ENCODE assay signal across 22 cellular contexts in genomic region chr17:58215685-58216084, GRCh38. TPM values are rescaled to one million over a fixed set of nuclear protein-coding genes. Genes with fewer than 3 reads are reported as not detected.
A peak's percentile ranks its signal among the peaks of the same experiment; 100 is the strongest.
DNase-seq lines count a peak whose midpoint lies in the region; ATAC-seq and TF ChIP-seq lines count a peak whose summit lies in the region.
"Had no signal": no experiment of that assay in that cellular context is flagged by ENCODE, and none has a peak within 500 bp of the region (broad histone marks: within the 10 kb centered on the region; RNA-seq: fewer than 3 reads in every experiment).

No MANE protein-coding gene starts in this region.

- no peak overlapping the region for H2AFZ ChIP-seq in PC-3 (ENCODE audit: low read length)

- H3K9me3 ChIP-seq in PC-3 (ENCODE audit: low read length) (no peaks in the 10 kb centered on the region), endodermal cell (ENCODE audit: control insufficient read depth, low read length) (no peaks in the 10 kb centered on the region), ovary (no peaks in the 10 kb centered on the region)
- H3K9me3 ChIP-seq: mucosa of descending colon, neutrophil had no signal

- H3K27ac Mint-ChIP-seq in endodermal cell = no peak overlapping the region
- H3K27ac Mint-ChIP-seq: activated T-helper 1 cell treated with anti-CD3 and anti-CD28 coated beads, Interleukin-12 subunit alpha, Interleukin-12 subunit beta, Interleukin-2, Interleukin-4 antibody, amounts not matched to agents 30 ng/mL and 10 ng/mL and 1 ng/mL, durations not matched to agents 14 hours and 24 hours and 36 hours had no signal

- TF ChIP-seq EP300 in ovary (IDR thresholded peaks at IDR 0.05) = no peak

- H3K9me2 ChIP-seq in PC-3 (replicated peaks; ENCODE audit: low read length) = no peaks in the 10 kb centered on the region

- H3K4me1 Mint-ChIP-seq in endodermal cell = peaks cover 6% of the 10 kb centered on the region

- ATAC-seq in PC-3 (peak; percentile 45), left colon (no peak), GM19035 (IDR thresholded peaks at IDR 0.05; ENCODE audit: unreplicated experiment) (no peak)
- ATAC-seq: mucosa of descending colon, right cardiac atrium had no signal

- no peaks in the 10 kb centered on the region for H3K36me3 ChIP-seq in PC-3 (ENCODE audit: low read depth, low read length)
- H3K36me3 ChIP-seq in endodermal cell (ENCODE audit: control insufficient read depth, insufficient read depth, low read length) = peaks cover 48% of the 10 kb centered on the region
- H3K36me3 ChIP-seq in ovary = no peaks in the 10 kb centered on the region
- H3K36me3 ChIP-seq: neutrophil had no signal

- CTCF ChIA-PET in PC-3 (lab: Charles Lee) = interaction anchor here (0.6 to 1.5 kb wide), 2 partner anchors 16 to 36 kb away, joined by 3 to 5 read pairs; no protein-coding TSS in a partner anchor

- H3K4me2 ChIP-seq in PC-3 (ENCODE audit: low read length) = no peak overlapping the region

- H3K36me3 Mint-ChIP-seq in endodermal cell (ENCODE audit: low read depth) = peaks cover 36% of the 10 kb centered on the region

- peak; percentile 51 for TF ChIP-seq CTCF in PC-3 (conservative IDR thresholded peaks at IDR 0.05; ENCODE audit: low read depth, low read length)
- no peak for TF ChIP-seq CTCF in endodermal cell (conservative IDR thresholded peaks at IDR 0.05)
- no peak for TF ChIP-seq CTCF in ovary (IDR thresholded peaks at IDR 0.05)

- no peaks in the 10 kb centered on the region for H3K79me2 ChIP-seq in PC-3 (ENCODE audit: low read length)

- H3K4me1 ChIP-seq in PC-3 (ENCODE audit: insufficient read depth, low read length) = peaks cover 12% of the 10 kb centered on the region
- no peaks in the 10 kb centered on the region for H3K4me1 ChIP-seq in endodermal cell (ENCODE audit: control insufficient read depth, insufficient read depth, low read length)
- H3K4me1 ChIP-seq in ovary (ENCODE audit: insufficient read depth) = no peaks in the 10 kb centered on the region

- no peak for TF ChIP-seq POLR2A in ovary (IDR thresholded peaks at IDR 0.05)

- H3K27me3 ChIP-seq in PC-3 (ENCODE audit: low read length) = no peaks in the 10 kb centered on the region
- no peaks in the 10 kb centered on the region for H3K27me3 ChIP-seq in endodermal cell (ENCODE audit: control insufficient read depth, insufficient read depth, low read length, poor library complexity, severe bottlenecking)
- no peaks in the 10 kb centered on the region for H3K27me3 ChIP-seq in ovary
- H3K27me3 ChIP-seq: neutrophil had no signal

- POLR2A ChIA-PET in PC-3 (lab: Charles Lee; ENCODE audit: unreplicated experiment) = no interaction called here

- DNase-seq in DMS53 (lab: John Stamatoyannopoulos, UW) (peak; percentile 31), DMS53 treated with DMSO at 0.1 percent for 48 hours (lab: John Stamatoyannopoulos, UW; ENCODE audit: unreplicated experiment) (no peak), KBM-7 (peak; percentile 37), PC-3 (peak; percentile 47), endodermal cell (peak; percentile 67), ovary (no peak), left colon (no peak)
- DNase-seq: 8988T; activated CD4-positive, alpha-beta memory T cell treated with anti-CD3 and anti-CD28 coated beads for 36 hours; effector CD4-positive, alpha-beta T cell; mucosa of descending colon; NCI-H1092; NCI-H2171; right cardiac atrium had no signal

- intact Hi-C loops in PC-3 (cut with micrococcal nuclease) (no loop called here), ovary (cut with DNase I) (no loop called here), left colon (cut with DNase I, micrococcal nuclease) (no loop called here)

- in situ Hi-C loops in KBM-7 (cut with MboI; ENCODE audit: low pct_unique_long_range_greater_than_20kb, low sequenced_read_pairs) = no loop called here

- H3K9ac ChIP-seq in PC-3 (ENCODE audit: low read length) (no peak overlapping the region), endodermal cell (ENCODE audit: extremely low read depth, low read length, poor library complexity, severe bottlenecking) (no peak overlapping the region)

- BruUV-seq in PC-3 (replicated peaks; lab: Mats Ljungman, UMichigan) = no TSS peak

- H3K27ac ChIP-seq in PC-3 (ENCODE audit: low read length) (no peak overlapping the region), endodermal cell (ENCODE audit: low read depth, low read length) (no peak overlapping the region), ovary (no peak overlapping the region)
- H3K27ac ChIP-seq: neutrophil had no signal

- no peak overlapping the region for H3K4me3 ChIP-seq in PC-3 (ENCODE audit: low read length)
- H3K4me3 ChIP-seq in endodermal cell (ENCODE audit: low read length) = no peak overlapping the region
- no peak overlapping the region for H3K4me3 ChIP-seq in ovary
- H3K4me3 ChIP-seq: mucosa of descending colon had no signal

- H3F3A ChIP-seq in PC-3 (ENCODE audit: low read length, unreplicated experiment) = no peaks in the 10 kb centered on the region

- peaks cover 2% of the 10 kb centered on the region for H3K27me3 Mint-ChIP-seq in endodermal cell (ENCODE audit: insufficient read depth)
- H3K27me3 Mint-ChIP-seq: activated CD4-positive, alpha-beta memory T cell treated with anti-CD3 and anti-CD28 coated beads for 36 hours had no signal

- no peak overlapping the region for H3K4me3 Mint-ChIP-seq in endodermal cell
- H3K4me3 Mint-ChIP-seq: activated CD4-positive, alpha-beta memory T cell treated with anti-CD3 and anti-CD28 coated beads for 36 hours; activated T-helper 1 cell treated with anti-CD3 and anti-CD28 coated beads, Interleukin-12 subunit alpha, Interleukin-12 subunit beta, Interleukin-2, Interleukin-4 antibody, amounts not matched to agents 30 ng/mL and 10 ng/mL and 1 ng/mL, durations not matched to agents 14 hours and 24 hours and 36 hours had no signal

- H4K20me1 ChIP-seq in PC-3 (ENCODE audit: low read length) = no peaks in the 10 kb centered on the region

- H3K9me3 Mint-ChIP-seq in endodermal cell = no peaks in the 10 kb centered on the region
- H3K9me3 Mint-ChIP-seq: activated CD4-positive, alpha-beta memory T cell treated with anti-CD3 and anti-CD28 coated beads for 36 hours; activated T-helper 1 cell treated with anti-CD3 and anti-CD28 coated beads, Interleukin-12 subunit alpha, Interleukin-12 subunit beta, Interleukin-2, Interleukin-4 antibody, amounts not matched to agents 30 ng/mL and 10 ng/mL and 1 ng/mL, durations not matched to agents 14 hours and 24 hours and 36 hours; CD4-positive, CD25-positive, alpha-beta regulatory T cell had no signal

RNA-seq across cellular contexts. Expression of gene MKS1, which starts 3.4 kb away (rescaled TPM):
- 23.9 and 33.1 TPM in 2 replicates for total RNA-seq in PC-3 (2014; rRNA removed)
- 10 to 100 TPM; 31.8 to 32.2 TPM for total RNA-seq in endodermal cell
- polyA plus RNA-seq in endodermal cell (2013, experiment 1 of 2) = 36.8 TPM
- 30.9 TPM for polyA plus RNA-seq in endodermal cell (2013, experiment 2 of 2)
- 10 to 100 TPM; 10.0 to 26.0 (median 19.9) TPM for total RNA-seq in ovary
- polyA plus RNA-seq in ovary = 10 to 100 TPM; 12.6 to 15.5 TPM
- total RNA-seq in left colon = 10 to 100 TPM; 12.5 to 15.0 TPM

RNA-seq across cellular contexts. Expression of gene LPO, which starts 22.7 kb away (rescaled TPM):
- not detected in 2 replicates for total RNA-seq in PC-3 (2014; rRNA removed)
- total RNA-seq in endodermal cell = not detected
- polyA plus RNA-seq in endodermal cell (2013, experiment 1 of 2) = not detected
- not detected for polyA plus RNA-seq in endodermal cell (2013, experiment 2 of 2)
- 1 to 10 TPM in 1 of 7 donors, under 1 TPM in 1, not detected in 5; 0.32 to 1.6 TPM for total RNA-seq in ovary
- polyA plus RNA-seq in ovary = not detected
- total RNA-seq in left colon = not detected
- total RNA-seq: activated CD4-positive, alpha-beta memory T cell treated with anti-CD3 and anti-CD28 coated beads for 36 hours; activated T-helper 1 cell treated with anti-CD3 and anti-CD28 coated beads, Interleukin-12 subunit alpha, Interleukin-12 subunit beta, Interleukin-2, Interleukin-4 antibody, amounts not matched to agents 30 ng/mL and 10 ng/mL and 1 ng/mL, durations not matched to agents 14 hours and 24 hours and 36 hours; cardiac septum; H4; mucosa of descending colon; right cardiac atrium had no signal

RNA-seq across cellular contexts. Expression of gene EPX, which starts 23.2 kb away (rescaled TPM):
- total RNA-seq in PC-3 (2014; rRNA removed) (not detected in 2 replicates), endodermal cell (not detected), ovary (not detected), left colon (not detected)
- not detected for polyA plus RNA-seq in endodermal cell (2013, experiment 1 of 2)
- not detected for polyA plus RNA-seq in endodermal cell (2013, experiment 2 of 2)
- polyA plus RNA-seq in ovary = not detected
- total RNA-seq: activated CD4-positive, alpha-beta memory T cell treated with anti-CD3 and anti-CD28 coated beads for 36 hours; activated T-helper 1 cell treated with anti-CD3 and anti-CD28 coated beads, Interleukin-12 subunit alpha, Interleukin-12 subunit beta, Interleukin-2, Interleukin-4 antibody, amounts not matched to agents 30 ng/mL and 10 ng/mL and 1 ng/mL, durations not matched to agents 14 hours and 24 hours and 36 hours; cardiac septum; CD4-positive, CD25-positive, alpha-beta regulatory T cell; kidney epithelial cell; mucosa of descending colon; right cardiac atrium had no signal
- polyA plus RNA-seq: adipose tissue; CD4-positive, CD25-positive, alpha-beta regulatory T cell; right cardiac atrium had no signal

RNA-seq across cellular contexts. Expression of gene OR4D2, which starts 48.9 kb away (rescaled TPM):
- total RNA-seq in PC-3 (2014; rRNA removed) (not detected in 2 replicates), endodermal cell (not detected), ovary (not detected), left colon (not detected)
- not detected for polyA plus RNA-seq in endodermal cell (2013, experiment 1 of 2)
- not detected for polyA plus RNA-seq in endodermal cell (2013, experiment 2 of 2)
- polyA plus RNA-seq in ovary = not detected
- total RNA-seq: activated CD4-positive, alpha-beta memory T cell treated with anti-CD3 and anti-CD28 coated beads for 36 hours; activated T-helper 1 cell treated with anti-CD3 and anti-CD28 coated beads, Interleukin-12 subunit alpha, Interleukin-12 subunit beta, Interleukin-2, Interleukin-4 antibody, amounts not matched to agents 30 ng/mL and 10 ng/mL and 1 ng/mL, durations not matched to agents 14 hours and 24 hours and 36 hours; cardiac septum; CD4-positive, CD25-positive, alpha-beta regulatory T cell; H4; kidney epithelial cell; mucosa of descending colon; right cardiac atrium had no signal
- polyA plus RNA-seq: adipose tissue; CD4-positive, CD25-positive, alpha-beta regulatory T cell; right cardiac atrium had no signal

Comparison
In these comparisons a context has a peak if more than half of its experiments do, and no peak if none do; other contexts are left out.
1. DNase-seq: peak in DMS53 (single experiment), KBM-7 (single experiment), PC-3 (single experiment) and endodermal cell (single experiment); none in DMS53 treated with DMSO at 0.1 percent for 48 hours (single experiment), ovary (0 of 5) and left colon (0 of 2).